Comparison of ENCODE assay signal across 7 cellular contexts in genomic region chr1:44803312-44804095, GRCh38. TPM values are rescaled to one million over a fixed set of nuclear protein-coding genes. Genes with fewer than 3 reads are reported as not detected.
A peak's percentile ranks its signal among the peaks of the same experiment; 100 is the strongest.
DNase-seq lines count a peak whose midpoint lies in the region; TF ChIP-seq lines count a peak whose summit lies in the region.
"Had no signal": no experiment of that assay in that cellular context is flagged by ENCODE, and none has a peak within 500 bp of the region (broad histone marks: within the 10 kb centered on the region; RNA-seq: fewer than 3 reads in every experiment).

No MANE protein-coding gene starts in this region.

- 77 to 85% methylated on average over 5 to 9 of the region's 13 CpGs for WGBS in esophagus squamous epithelium, 2 donors
- 76% methylated on average over 3 of the region's 13 CpGs for WGBS in suprapubic skin

- intact Hi-C loops in esophagus squamous epithelium (cut with DNase I), result no loop called here

- H3K36me3 ChIP-seq in esophagus squamous epithelium, result peaks cover 17 to 53% (median 17%) of the 10 kb centered on the region in 3 donors
- peaks cover 44% of the 10 kb centered on the region for H3K36me3 ChIP-seq in suprapubic skin
- H3K36me3 ChIP-seq: BE2C had no signal

- no peak for TF ChIP-seq EP300 in suprapubic skin (IDR thresholded peaks at IDR 0.05)

- peak; percentile 39 for DNase-seq in activated T-cell treated with anti-CD3 and anti-CD28 coated beads, Interleukin-2, amount 50 U/mL, for 1 hour
- no peak for DNase-seq in activated T-cell treated with anti-CD3 and anti-CD28 coated beads, Interleukin-2, amount 50 U/mL, for 48 hours
- DNase-seq in esophagus squamous epithelium (lab: John Stamatoyannopoulos, UW) (no peak), suprapubic skin (ENCODE audit: low spot score in 2 of 2) (peak; percentile 69 to 75), ecto neural progenitor cell (ENCODE audit: low spot score) (no peak), pons (ENCODE audit: low spot score) (no peak)
- DNase-seq: BE2C had no signal

- TF ChIP-seq POLR2A in esophagus squamous epithelium (IDR thresholded peaks at IDR 0.05), result no peak
- TF ChIP-seq POLR2A in suprapubic skin (IDR thresholded peaks at IDR 0.05), result no peak

- H3K4me1 ChIP-seq in esophagus squamous epithelium (peaks cover 49 to 87% (median 52%) of the 10 kb centered on the region in 3 donors), suprapubic skin (peaks cover 69% of the 10 kb centered on the region)

- H3K27ac ChIP-seq in esophagus squamous epithelium, result peak overlapping the region; percentile 9 to 97 (median 80)
- H3K27ac ChIP-seq in suprapubic skin, result peak overlapping the region; percentile 35

- no peaks in the 10 kb centered on the region for H3K27me3 ChIP-seq in esophagus squamous epithelium
- H3K27me3 ChIP-seq in suprapubic skin, result no peaks in the 10 kb centered on the region
- H3K27me3 ChIP-seq: BE2C had no signal

- TF ChIP-seq CTCF in esophagus squamous epithelium (IDR thresholded peaks at IDR 0.05), result no peak
- no peak for TF ChIP-seq CTCF in suprapubic skin (IDR thresholded peaks at IDR 0.05)

- H3K9me3 ChIP-seq in esophagus squamous epithelium (no peaks in the 10 kb centered on the region), suprapubic skin (no peaks in the 10 kb centered on the region)
- H3K9me3 ChIP-seq: BE2C had no signal

- H3K4me3 ChIP-seq in esophagus squamous epithelium (peak overlapping the region in 1 of 4 donors; percentile 91), suprapubic skin (no peak overlapping the region)

RNA-seq across cellular contexts. Expression of gene PLK3, which starts 3.3 kb away (rescaled TPM):
- total RNA-seq in esophagus squamous epithelium, result 10 to 100 TPM; 10.3 to 36.2 (median 30.7) TPM
- total RNA-seq in suprapubic skin, result 100 to 1,000 TPM in 2 of 4 donors, 10 to 100 TPM in 2; 63.7 to 135 (median 91.1) TPM

RNA-seq across cellular contexts. Expression of gene DYNLT4, which starts 3.6 kb away (rescaled TPM):
- total RNA-seq in esophagus squamous epithelium, result not detected
- total RNA-seq in suprapubic skin, result not detected

RNA-seq across cellular contexts. Expression of gene BTBD19, which starts 4.8 kb away (rescaled TPM):
- 1 to 10 TPM in 3 of 4 donors, under 1 TPM in 1; 0.68 to 5.3 (median 4.1) TPM for total RNA-seq in esophagus squamous epithelium
- total RNA-seq in suprapubic skin, result 1 to 10 TPM; 1.2 to 7.3 (median 4.4) TPM

RNA-seq across cellular contexts. Expression of gene BEST4, which starts 15.5 kb away (rescaled TPM):
- total RNA-seq in esophagus squamous epithelium, result under 1 TPM in 1 of 4 donors, not detected in 3; 0.26 TPM
- total RNA-seq in suprapubic skin, result under 1 TPM in 3 of 4 donors, not detected in 1; 0.30 to 0.72 (median 0.30) TPM

RNA-seq across cellular contexts. Expression of gene RPS8, which starts 28.2 kb away (rescaled TPM):
- 1,000 to 10,000 TPM; 1,915 to 3,855 (median 2,689) TPM for total RNA-seq in esophagus squamous epithelium
- 1,000 to 10,000 TPM; 1,858 to 3,271 (median 2,807) TPM for total RNA-seq in suprapubic skin

Comparison
In these comparisons a context has a peak if more than half of its experiments do, and no peak if none do; other contexts are left out.
1. DNase-seq: peak in activated T-cell treated with anti-CD3 and anti-CD28 coated beads, Interleukin-2, amount 50 U/mL, for 1 hour (single experiment) and suprapubic skin (2 of 2); none in activated T-cell treated with anti-CD3 and anti-CD28 coated beads, Interleukin-2, amount 50 U/mL, for 48 hours (0 of 2), esophagus squamous epithelium (single experiment), ecto neural progenitor cell (single experiment) and pons (single experiment).